In genomic region chr5:134392301-134392700, GRCh38 we compare ENCODE assay signal across 32 cellular contexts.
"Had no signal": no experiment of that assay in that cellular context is flagged by ENCODE, and none has a peak within 500 bp of the region (broad histone marks: within the 10 kb centered on the region; RNA-seq: fewer than 3 reads in every experiment).

No MANE protein-coding gene starts in this region.

- H3K9me3 Mint-ChIP-seq: activated naive CD4-positive, alpha-beta T cell treated with anti-CD3 and anti-CD28 coated beads for 36 hours; activated naive CD8-positive, alpha-beta T cell treated with anti-CD3 and anti-CD28 coated beads for 36 hours; activated T-helper 1 cell treated with anti-CD3 and anti-CD28 coated beads, Interleukin-12 subunit alpha, Interleukin-12 subunit beta, Interleukin-2, Interleukin-4 antibody, amounts not matched to agents 30 ng/mL and 10 ng/mL and 1 ng/mL, durations not matched to agents 14 hours and 24 hours and 36 hours; brain; mesothelial cell of epicardium; neural crest cell had no signal

- H3K9me3 ChIP-seq: adrenal gland, gastroesophageal sphincter, pancreas, prostate gland, stomach, thyroid gland, upper lobe of left lung had no signal

- H3K4me3 ChIP-seq: adrenal gland, cardiac muscle cell, coronary artery, dorsolateral prefrontal cortex, gastroesophageal sphincter, hepatocyte, pancreas, prostate gland, skin epidermis, stomach, thyroid gland, upper lobe of left lung had no signal

- H3K4me1 ChIP-seq: gastroesophageal sphincter, pancreas, prostate gland, upper lobe of left lung had no signal

- H3K4me1 Mint-ChIP-seq: brain, mesothelial cell of epicardium, neural crest cell had no signal

- H3K27ac Mint-ChIP-seq: activated CD4-positive, alpha-beta T cell treated with anti-CD3 and anti-CD28 coated beads for 36 hours; activated naive CD4-positive, alpha-beta T cell treated with anti-CD3 and anti-CD28 coated beads for 36 hours; activated naive CD8-positive, alpha-beta T cell treated with anti-CD3 and anti-CD28 coated beads for 36 hours; activated T-helper 1 cell treated with anti-CD3 and anti-CD28 coated beads, Interleukin-12 subunit alpha, Interleukin-12 subunit beta, Interleukin-2, Interleukin-4 antibody, amounts not matched to agents 30 ng/mL and 10 ng/mL and 1 ng/mL, durations not matched to agents 14 hours and 24 hours and 36 hours; brain; mesothelial cell of epicardium had no signal

- H3K27ac ChIP-seq: adrenal gland, cardiac muscle cell, coronary artery, dorsolateral prefrontal cortex, gastroesophageal sphincter, hepatocyte, pancreas, prostate gland, skin epidermis, stomach, thyroid gland, upper lobe of left lung had no signal

- ATAC-seq: activated CD4-positive, alpha-beta T cell treated with anti-CD3 and anti-CD28 coated beads for 36 hours; gastroesophageal sphincter; left colon; naive thymus-derived CD4-positive, alpha-beta T cell; pancreas; sciatic nerve had no signal

- H3K27me3 Mint-ChIP-seq: activated CD4-positive, alpha-beta T cell treated with anti-CD3 and anti-CD28 coated beads for 36 hours; activated naive CD8-positive, alpha-beta T cell treated with anti-CD3 and anti-CD28 coated beads for 36 hours; brain; naive thymus-derived CD4-positive, alpha-beta T cell had no signal

- DNase-seq: activated CD4-positive, alpha-beta T cell treated with anti-CD3 and anti-CD28 coated beads for 36 hours; activated CD4-positive, CD25-positive, alpha-beta regulatory T cell; activated effector memory CD4-positive, alpha-beta T cell treated with anti-CD3 and anti-CD28 coated beads, Interleukin-2, amount 50 U/mL, for 16 hours; activated naive CD4-positive, alpha-beta T cell treated with anti-CD3 and anti-CD28 coated beads for 36 hours; activated naive CD8-positive, alpha-beta T cell treated with anti-CD3 and anti-CD28 coated beads for 36 hours; adrenal gland; aorta; cerebellar nuclear complex; dorsolateral prefrontal cortex; effector memory CD4-positive, alpha-beta T cell; left colon; mammary epithelial cell; naive thymus-derived CD4-positive, alpha-beta T cell; nucleus accumbens; pancreas; retina; stimulated activated CD4-positive, alpha-beta T cell treated with anti-CD3 and anti-CD28 coated beads, Interleukin-12 subunit alpha, Interleukin-12 subunit beta, amount 100 ng/mL, for 4 hours; stimulated activated CD4-positive, alpha-beta T cell treated with anti-CD3 and anti-CD28 coated beads, Interleukin-4, amount 100 ng/mL, for 1 hour; stomach; thyroid gland; upper lobe of left lung had no signal

- H3K4me3 Mint-ChIP-seq: activated CD4-positive, alpha-beta T cell treated with anti-CD3 and anti-CD28 coated beads for 36 hours; activated naive CD4-positive, alpha-beta T cell treated with anti-CD3 and anti-CD28 coated beads for 36 hours; activated naive CD8-positive, alpha-beta T cell treated with anti-CD3 and anti-CD28 coated beads for 36 hours; activated T-helper 1 cell treated with anti-CD3 and anti-CD28 coated beads, Interleukin-12 subunit alpha, Interleukin-12 subunit beta, Interleukin-2, Interleukin-4 antibody, amounts not matched to agents 30 ng/mL and 10 ng/mL and 1 ng/mL, durations not matched to agents 14 hours and 24 hours and 36 hours; brain; mesothelial cell of epicardium; naive thymus-derived CD4-positive, alpha-beta T cell; neural crest cell had no signal
